Comparison of ENCODE assay signal across 1 cellular context in the genomic region with DNA sequence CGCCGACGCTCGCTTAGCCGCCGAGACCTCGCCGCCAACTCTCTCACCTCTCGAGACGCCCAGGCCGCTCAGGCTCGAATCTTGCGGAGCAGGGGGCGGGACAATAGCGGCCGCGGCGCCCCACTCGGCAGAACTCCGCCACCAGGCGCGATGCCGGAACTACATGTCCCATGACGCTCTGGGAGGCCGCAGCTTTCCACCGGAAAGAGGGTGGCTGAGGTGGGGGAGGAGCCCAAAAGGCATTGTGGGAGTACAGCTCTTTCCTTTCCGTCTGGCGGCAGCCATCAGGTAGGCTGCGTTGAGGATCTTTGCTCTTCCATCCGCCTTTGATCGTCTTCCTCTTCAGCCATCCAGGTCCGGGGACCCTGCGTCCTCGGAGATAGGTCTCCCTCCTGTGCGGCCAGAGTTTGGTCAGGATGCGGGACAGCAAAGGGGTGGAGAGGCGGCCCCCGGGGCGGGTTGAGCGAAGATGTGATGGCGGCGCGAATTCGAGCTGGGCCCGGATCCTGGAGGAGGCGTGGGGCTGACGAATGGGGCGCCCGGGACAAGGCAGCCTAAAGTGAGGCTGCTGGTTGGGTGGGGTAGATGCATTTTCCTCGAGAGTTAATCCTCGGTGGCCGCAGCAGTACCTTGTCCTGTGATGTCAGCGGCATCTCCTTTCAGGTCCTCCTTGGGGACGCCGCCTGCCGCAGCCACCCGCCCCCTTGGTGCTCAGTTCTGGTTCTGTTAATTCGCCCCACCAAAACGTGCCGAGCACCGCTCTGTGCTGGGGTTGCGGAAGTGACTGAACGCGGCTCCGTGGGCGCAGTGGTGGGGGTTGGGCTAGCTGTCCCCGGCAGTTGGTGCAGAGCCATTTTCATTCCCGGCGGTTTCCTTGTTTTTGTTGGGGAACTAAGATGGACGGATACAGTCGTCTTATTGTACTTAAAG.
TF ChIP-seq lines count a peak whose summit lies in the region.

A gene (minus strand): TSS at position 105 of the 930 bp plus-strand sequence. CDS start 6,086 bp downstream, outside the sequence.
A gene (plus strand): TSS at position 247 of the 930 bp plus-strand sequence. CDS start 728 bp downstream, outside the sequence.

TF ChIP-seq in HEK293, 187 proteins besides CTCF, POLR2A, EP300 and RAD21 (continued from another document and continues in another):
- peak; percentile 97 for TF ChIP-seq ZFP37 (tag by site-specific recombination; IDR thresholded peaks at IDR 0.05)
- TF ChIP-seq ZNF140 (tag by site-specific recombination; IDR thresholded peaks at IDR 0.05), result no peak
- peak; percentile 99 for TF ChIP-seq ZNF501 (tag by site-specific recombination; IDR thresholded peaks at IDR 0.05)
- peak; percentile 95 for TF ChIP-seq ZNF2 (tag by site-specific recombination; IDR thresholded peaks at IDR 0.05)
- TF ChIP-seq, protein P1, sequence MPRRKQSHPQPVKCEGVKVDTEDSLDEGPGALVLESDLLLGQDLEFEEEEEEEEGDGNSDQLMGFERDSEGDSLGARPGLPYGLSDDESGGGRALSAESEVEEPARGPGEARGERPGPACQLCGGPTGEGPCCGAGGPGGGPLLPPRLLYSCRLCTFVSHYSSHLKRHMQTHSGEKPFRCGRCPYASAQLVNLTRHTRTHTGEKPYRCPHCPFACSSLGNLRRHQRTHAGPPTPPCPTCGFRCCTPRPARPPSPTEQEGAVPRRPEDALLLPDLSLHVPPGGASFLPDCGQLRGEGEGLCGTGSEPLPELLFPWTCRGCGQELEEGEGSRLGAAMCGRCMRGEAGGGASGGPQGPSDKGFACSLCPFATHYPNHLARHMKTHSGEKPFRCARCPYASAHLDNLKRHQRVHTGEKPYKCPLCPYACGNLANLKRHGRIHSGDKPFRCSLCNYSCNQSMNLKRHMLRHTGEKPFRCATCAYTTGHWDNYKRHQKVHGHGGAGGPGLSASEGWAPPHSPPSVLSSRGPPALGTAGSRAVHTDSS (tag by site-specific recombination; IDR thresholded peaks at IDR 0.05), result peak; percentile 77
- TF ChIP-seq, protein P2, sequence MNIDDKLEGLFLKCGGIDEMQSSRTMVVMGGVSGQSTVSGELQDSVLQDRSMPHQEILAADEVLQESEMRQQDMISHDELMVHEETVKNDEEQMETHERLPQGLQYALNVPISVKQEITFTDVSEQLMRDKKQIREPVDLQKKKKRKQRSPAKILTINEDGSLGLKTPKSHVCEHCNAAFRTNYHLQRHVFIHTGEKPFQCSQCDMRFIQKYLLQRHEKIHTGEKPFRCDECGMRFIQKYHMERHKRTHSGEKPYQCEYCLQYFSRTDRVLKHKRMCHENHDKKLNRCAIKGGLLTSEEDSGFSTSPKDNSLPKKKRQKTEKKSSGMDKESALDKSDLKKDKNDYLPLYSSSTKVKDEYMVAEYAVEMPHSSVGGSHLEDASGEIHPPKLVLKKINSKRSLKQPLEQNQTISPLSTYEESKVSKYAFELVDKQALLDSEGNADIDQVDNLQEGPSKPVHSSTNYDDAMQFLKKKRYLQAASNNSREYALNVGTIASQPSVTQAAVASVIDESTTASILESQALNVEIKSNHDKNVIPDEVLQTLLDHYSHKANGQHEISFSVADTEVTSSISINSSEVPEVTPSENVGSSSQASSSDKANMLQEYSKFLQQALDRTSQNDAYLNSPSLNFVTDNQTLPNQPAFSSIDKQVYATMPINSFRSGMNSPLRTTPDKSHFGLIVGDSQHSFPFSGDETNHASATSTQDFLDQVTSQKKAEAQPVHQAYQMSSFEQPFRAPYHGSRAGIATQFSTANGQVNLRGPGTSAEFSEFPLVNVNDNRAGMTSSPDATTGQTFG (tag by site-specific recombination; IDR thresholded peaks at IDR 0.05; ENCODE audit: borderline replicate concordance), result no peak
- peak; percentile 81 for TF ChIP-seq ZNF394 (tag by site-specific recombination; IDR thresholded peaks at IDR 0.05; ENCODE audit: borderline replicate concordance)
- TF ChIP-seq ZNF223 (tag by site-specific recombination; IDR thresholded peaks at IDR 0.05), result no peak
- no peak for TF ChIP-seq ZNF544 (tag by site-specific recombination; IDR thresholded peaks at IDR 0.05)
- TF ChIP-seq YY1 (tag by site-specific recombination; IDR thresholded peaks at IDR 0.05), result peak; percentile 96
- TF ChIP-seq, protein P3, sequence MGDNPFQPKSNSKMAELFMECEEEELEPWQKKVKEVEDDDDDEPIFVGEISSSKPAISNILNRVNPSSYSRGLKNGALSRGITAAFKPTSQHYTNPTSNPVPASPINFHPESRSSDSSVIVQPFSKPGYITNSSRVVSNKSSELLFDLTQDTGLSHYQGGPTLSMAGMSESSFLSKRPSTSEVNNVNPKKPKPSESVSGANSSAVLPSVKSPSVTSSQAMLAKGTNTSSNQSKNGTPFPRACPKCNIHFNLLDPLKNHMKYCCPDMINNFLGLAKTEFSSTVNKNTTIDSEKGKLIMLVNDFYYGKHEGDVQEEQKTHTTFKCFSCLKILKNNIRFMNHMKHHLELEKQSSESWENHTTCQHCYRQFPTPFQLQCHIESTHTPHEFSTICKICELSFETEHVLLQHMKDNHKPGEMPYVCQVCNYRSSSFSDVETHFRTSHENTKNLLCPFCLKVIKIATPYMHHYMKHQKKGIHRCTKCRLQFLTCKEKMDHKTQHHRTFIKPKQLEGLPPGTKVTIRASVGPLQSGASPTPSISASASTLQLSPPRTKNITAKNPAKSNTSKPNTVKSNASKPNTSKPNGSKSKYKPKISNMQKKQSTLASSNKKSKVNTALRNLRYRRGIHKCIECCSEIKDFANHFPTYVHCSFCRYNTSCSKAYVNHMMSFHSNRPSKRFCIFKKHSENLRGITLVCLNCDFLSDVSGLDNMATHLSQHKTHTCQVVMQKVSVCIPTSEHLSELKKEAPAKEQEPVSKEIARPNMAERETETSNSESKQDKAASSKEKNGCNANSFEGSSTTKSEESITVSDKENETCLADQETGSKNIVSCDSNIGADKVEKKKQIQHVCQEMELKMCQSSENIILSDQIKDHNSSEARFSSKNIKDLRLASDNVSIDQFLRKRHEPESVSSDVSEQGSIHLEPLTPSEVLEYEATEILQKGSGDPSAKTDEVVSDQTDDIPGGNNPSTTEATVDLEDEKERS (tag by site-specific recombination; IDR thresholded peaks at IDR 0.05), result 0 out of 2 replicates have a peak, but pooled peaks have one; percentile 18
- 0 out of 2 replicates have a peak, but pooled peaks have one; percentile 23 for TF ChIP-seq ZNF707 (tag by site-specific recombination; IDR thresholded peaks at IDR 0.05)
- no peak for TF ChIP-seq ZNF157 (tag by site-specific recombination; IDR thresholded peaks at IDR 0.05)
- peak; percentile 87 for TF ChIP-seq ZNF341 (tag by site-specific recombination; IDR thresholded peaks at IDR 0.05; ENCODE audit: low read depth)
- TF ChIP-seq, protein P4, sequence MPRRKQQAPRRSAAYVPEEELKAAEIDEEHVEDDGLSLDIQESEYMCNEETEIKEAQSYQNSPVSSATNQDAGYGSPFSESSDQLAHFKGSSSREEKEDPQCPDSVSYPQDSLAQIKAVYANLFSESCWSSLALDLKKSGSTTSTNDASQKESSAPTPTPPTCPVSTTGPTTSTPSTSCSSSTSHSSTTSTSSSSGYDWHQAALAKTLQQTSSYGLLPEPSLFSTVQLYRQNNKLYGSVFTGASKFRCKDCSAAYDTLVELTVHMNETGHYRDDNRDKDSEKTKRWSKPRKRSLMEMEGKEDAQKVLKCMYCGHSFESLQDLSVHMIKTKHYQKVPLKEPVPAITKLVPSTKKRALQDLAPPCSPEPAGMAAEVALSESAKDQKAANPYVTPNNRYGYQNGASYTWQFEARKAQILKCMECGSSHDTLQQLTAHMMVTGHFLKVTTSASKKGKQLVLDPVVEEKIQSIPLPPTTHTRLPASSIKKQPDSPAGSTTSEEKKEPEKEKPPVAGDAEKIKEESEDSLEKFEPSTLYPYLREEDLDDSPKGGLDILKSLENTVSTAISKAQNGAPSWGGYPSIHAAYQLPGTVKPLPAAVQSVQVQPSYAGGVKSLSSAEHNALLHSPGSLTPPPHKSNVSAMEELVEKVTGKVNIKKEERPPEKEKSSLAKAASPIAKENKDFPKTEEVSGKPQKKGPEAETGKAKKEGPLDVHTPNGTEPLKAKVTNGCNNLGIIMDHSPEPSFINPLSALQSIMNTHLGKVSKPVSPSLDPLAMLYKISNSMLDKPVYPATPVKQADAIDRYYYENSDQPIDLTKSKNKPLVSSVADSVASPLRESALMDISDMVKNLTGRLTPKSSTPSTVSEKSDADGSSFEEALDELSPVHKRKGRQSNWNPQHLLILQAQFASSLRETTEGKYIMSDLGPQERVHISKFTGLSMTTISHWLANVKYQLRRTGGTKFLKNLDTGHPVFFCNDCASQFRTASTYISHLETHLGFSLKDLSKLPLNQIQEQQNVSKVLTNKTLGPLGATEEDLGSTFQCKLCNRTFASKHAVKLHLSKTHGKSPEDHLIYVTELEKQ (tag by site-specific recombination; IDR thresholded peaks at IDR 0.05; ENCODE audit: borderline replicate concordance), result peak; percentile 88
- TF ChIP-seq ZNF221 (tag by site-specific recombination; IDR thresholded peaks at IDR 0.05; ENCODE audit: borderline replicate concordance), result no peak
- TF ChIP-seq, protein P5, sequence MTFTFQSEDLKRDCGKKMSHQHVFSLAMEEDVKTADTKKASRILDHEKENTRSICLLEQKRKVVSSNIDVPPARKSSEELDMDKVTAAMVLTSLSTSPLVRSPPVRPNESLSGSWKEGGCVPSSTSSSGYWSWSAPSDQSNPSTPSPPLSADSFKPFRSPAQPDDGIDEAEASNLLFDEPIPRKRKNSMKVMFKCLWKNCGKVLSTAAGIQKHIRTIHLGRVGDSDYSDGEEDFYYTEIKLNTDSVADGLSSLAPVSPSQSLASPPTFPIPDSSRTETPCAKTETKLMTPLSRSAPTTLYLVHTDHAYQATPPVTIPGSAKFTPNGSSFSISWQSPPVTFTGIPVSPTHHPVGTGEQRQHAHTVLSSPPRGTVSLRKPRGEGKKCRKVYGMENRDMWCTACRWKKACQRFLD (tag by site-specific recombination; IDR thresholded peaks at IDR 0.05), result no peak
- TF ChIP-seq IKZF3 (tag by site-specific recombination; IDR thresholded peaks at IDR 0.05), result no peak
- peak; percentile 93 for TF ChIP-seq SP7 (tag by site-specific recombination; IDR thresholded peaks at IDR 0.05)
- TF ChIP-seq ZNF830 (tag by site-specific recombination; IDR thresholded peaks at IDR 0.05; ENCODE audit: low read depth), result no peak
- TF ChIP-seq GLI4 (tag by site-specific recombination; IDR thresholded peaks at IDR 0.05), result peak; percentile 93; the same call in 1 of the 2 replicates
- TF ChIP-seq, protein P6, sequence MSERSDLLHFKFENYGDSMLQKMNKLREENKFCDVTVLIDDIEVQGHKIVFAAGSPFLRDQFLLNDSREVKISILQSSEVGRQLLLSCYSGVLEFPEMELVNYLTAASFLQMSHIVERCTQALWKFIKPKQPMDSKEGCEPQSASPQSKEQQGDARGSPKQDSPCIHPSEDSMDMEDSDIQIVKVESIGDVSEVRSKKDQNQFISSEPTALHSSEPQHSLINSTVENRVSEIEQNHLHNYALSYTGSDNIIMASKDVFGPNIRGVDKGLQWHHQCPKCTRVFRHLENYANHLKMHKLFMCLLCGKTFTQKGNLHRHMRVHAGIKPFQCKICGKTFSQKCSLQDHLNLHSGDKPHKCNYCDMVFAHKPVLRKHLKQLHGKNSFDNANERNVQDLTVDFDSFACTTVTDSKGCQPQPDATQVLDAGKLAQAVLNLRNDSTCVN (tag by site-specific recombination; optimal IDR thresholded peaks at IDR 0.05), result peak; percentile 60
- TF ChIP-seq, protein P7, sequence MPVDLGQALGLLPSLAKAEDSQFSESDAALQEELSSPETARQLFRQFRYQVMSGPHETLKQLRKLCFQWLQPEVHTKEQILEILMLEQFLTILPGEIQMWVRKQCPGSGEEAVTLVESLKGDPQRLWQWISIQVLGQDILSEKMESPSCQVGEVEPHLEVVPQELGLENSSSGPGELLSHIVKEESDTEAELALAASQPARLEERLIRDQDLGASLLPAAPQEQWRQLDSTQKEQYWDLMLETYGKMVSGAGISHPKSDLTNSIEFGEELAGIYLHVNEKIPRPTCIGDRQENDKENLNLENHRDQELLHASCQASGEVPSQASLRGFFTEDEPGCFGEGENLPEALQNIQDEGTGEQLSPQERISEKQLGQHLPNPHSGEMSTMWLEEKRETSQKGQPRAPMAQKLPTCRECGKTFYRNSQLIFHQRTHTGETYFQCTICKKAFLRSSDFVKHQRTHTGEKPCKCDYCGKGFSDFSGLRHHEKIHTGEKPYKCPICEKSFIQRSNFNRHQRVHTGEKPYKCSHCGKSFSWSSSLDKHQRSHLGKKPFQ (tag by site-specific recombination; IDR thresholded peaks at IDR 0.05), result peak; percentile 15; the same call in 1 of the 2 replicates
- TF ChIP-seq ZNF843 (tag by site-specific recombination; IDR thresholded peaks at IDR 0.05), result peak; percentile 80; the same call in 1 of the 2 replicates
- no peak for TF ChIP-seq ZNF211 (tag by site-specific recombination; IDR thresholded peaks at IDR 0.05; ENCODE audit: low read depth)
- TF ChIP-seq ZSCAN23 (tag by site-specific recombination; IDR thresholded peaks at IDR 0.05), result peak; percentile 74; the same call in 1 of the 2 replicates
- peak; percentile 78; the same call in 1 of the 2 replicates for TF ChIP-seq ZNF701 (tag by site-specific recombination; IDR thresholded peaks at IDR 0.05)
- 0 out of 2 replicates have a peak, but pooled peaks have one; percentile 50 for TF ChIP-seq RBAK (tag by site-specific recombination; IDR thresholded peaks at IDR 0.05)
- TF ChIP-seq ZBTB17 (tag by site-specific recombination; IDR thresholded peaks at IDR 0.05), result peak; percentile 98
